ENCODE assay signal across 12 cellular contexts in genomic region chr15:58476525-58477162, GRCh38. TPM values are rescaled to one million over a fixed set of nuclear protein-coding genes. Genes with fewer than 3 reads are reported as not detected.
DNase-seq lines count a peak whose midpoint lies in the region; ATAC-seq and TF ChIP-seq lines count a peak whose summit lies in the region.
"Had no signal": no experiment of that assay in that cellular context is flagged by ENCODE, and none has a peak within 500 bp of the region (broad histone marks: within the 10 kb centered on the region; RNA-seq: fewer than 3 reads in every experiment).

No MANE protein-coding gene starts in this region.

- no peaks in the 10 kb centered on the region for H3K27me3 ChIP-seq in CD4-positive, alpha-beta T cell (ENCODE audit: control insufficient read depth, insufficient read depth, low read length)
- H3K27me3 ChIP-seq in neural progenitor cell = no peaks in the 10 kb centered on the region
- no peaks in the 10 kb centered on the region for H3K27me3 ChIP-seq in osteoblast (ENCODE audit: insufficient read depth, low read length)

- no peak overlapping the region for H3K4me2 ChIP-seq in neural progenitor cell
- H3K4me2 ChIP-seq in osteoblast (ENCODE audit: insufficient read depth, low read length) = no peak overlapping the region

- intact Hi-C loops in CD4-positive, alpha-beta T cell (cut with DNase I, micrococcal nuclease) = no loop called here

- no peak overlapping the region for H3K9ac ChIP-seq in neural progenitor cell

- ATAC-seq in CD4-positive, alpha-beta T cell (ENCODE audit: poor library complexity) = no peak
- ATAC-seq in central memory CD8-positive, alpha-beta T cell (replicated peaks; ENCODE audit: extremely low read depth, poor library complexity, severe bottlenecking) = no peak

- DNase-seq in CD4-positive, alpha-beta T cell = no peak
- DNase-seq in central memory CD8-positive, alpha-beta T cell (ENCODE audit: low spot score in 2 of 2) = no peak
- DNase-seq in neural progenitor cell (ENCODE audit: low spot score) (no peak), NCI-H2171 (lab: John Stamatoyannopoulos, UW) (no peak), osteoblast (ENCODE audit: insufficient read length, low spot score, missing footprints) (no peak), NCI-H774 (lab: John Stamatoyannopoulos, UW) (no peak), nephron progenitor cell (no peak)
- DNase-seq: activated CD4-positive, alpha-beta T cell treated with anti-CD3 and anti-CD28 coated beads, Interleukin-2, amount 50 U/mL, for 48 hours; activated gamma-delta T cell; midbrain; NCI-H510A had no signal

- peak overlapping the region; percentile 47 for H3K27ac Mint-ChIP-seq in CD4-positive, alpha-beta T cell
- H3K27ac Mint-ChIP-seq in central memory CD8-positive, alpha-beta T cell (ENCODE audit: low read depth) = peak overlapping the region; percentile 83
- H3K27ac Mint-ChIP-seq in neural progenitor cell = peak overlapping the region; percentile 21
- H3K27ac Mint-ChIP-seq in nephron progenitor cell = no peak overlapping the region

- H3K36me3 Mint-ChIP-seq in CD4-positive, alpha-beta T cell (ENCODE audit: low read depth) = no peaks in the 10 kb centered on the region
- H3K36me3 Mint-ChIP-seq in central memory CD8-positive, alpha-beta T cell (ENCODE audit: insufficient read depth) = peaks cover 4% of the 10 kb centered on the region
- H3K36me3 Mint-ChIP-seq in neural progenitor cell (peaks cover 2% of the 10 kb centered on the region), nephron progenitor cell (ENCODE audit: low read depth) (no peaks in the 10 kb centered on the region)

- no peaks in the 10 kb centered on the region for H3K9me3 ChIP-seq in CD4-positive, alpha-beta T cell (ENCODE audit: control insufficient read depth, low read length)
- H3K9me3 ChIP-seq in KOPT-K1 (ENCODE audit: insufficient read depth, low read length, poor library complexity, severe bottlenecking) (no peaks in the 10 kb centered on the region), neural progenitor cell (ENCODE audit: low read depth) (no peaks in the 10 kb centered on the region), osteoblast (ENCODE audit: low read depth, low read length) (no peaks in the 10 kb centered on the region)

- peaks cover 34% of the 10 kb centered on the region for H3K4me1 ChIP-seq in neural progenitor cell
- H3K4me1 ChIP-seq in osteoblast (ENCODE audit: insufficient read depth, low read length) = peaks cover 15% of the 10 kb centered on the region

- H2AFZ ChIP-seq in neural progenitor cell (replicated peaks) (peak overlapping the region; percentile 43), osteoblast (ENCODE audit: low read length) (no peak overlapping the region)

- H3K79me2 ChIP-seq in neural progenitor cell (ENCODE audit: low read depth) (no peaks in the 10 kb centered on the region), osteoblast (ENCODE audit: insufficient read depth, low read length) (no peaks in the 10 kb centered on the region)

- TF ChIP-seq CTCF in CD4-positive, alpha-beta T cell (IDR thresholded peaks at IDR 0.05) = no peak
- TF ChIP-seq CTCF in neural progenitor cell (IDR thresholded peaks at IDR 0.05) = no peak
- no peak for TF ChIP-seq CTCF in osteoblast (IDR thresholded peaks at IDR 0.05; ENCODE audit: extremely low read depth, low read depth, low read length)
- no peak for TF ChIP-seq CTCF in nephron progenitor cell (IDR thresholded peaks at IDR 0.05)

- no peaks in the 10 kb centered on the region for H3K9me3 Mint-ChIP-seq in CD4-positive, alpha-beta T cell
- no peaks in the 10 kb centered on the region for H3K9me3 Mint-ChIP-seq in central memory CD8-positive, alpha-beta T cell
- H3K9me3 Mint-ChIP-seq in neural progenitor cell (peaks cover 2% of the 10 kb centered on the region), nephron progenitor cell (no peaks in the 10 kb centered on the region)

- H3K36me3 ChIP-seq in KOPT-K1 (ENCODE audit: insufficient read depth, low read length) = no peaks in the 10 kb centered on the region
- no peaks in the 10 kb centered on the region for H3K36me3 ChIP-seq in neural progenitor cell
- H3K36me3 ChIP-seq in osteoblast (ENCODE audit: insufficient read depth, low read length) = no peaks in the 10 kb centered on the region

- H3K4me3 Mint-ChIP-seq in CD4-positive, alpha-beta T cell = no peak overlapping the region
- no peak overlapping the region for H3K4me3 Mint-ChIP-seq in central memory CD8-positive, alpha-beta T cell
- H3K4me3 Mint-ChIP-seq in neural progenitor cell (peak overlapping the region; percentile 14), nephron progenitor cell (no peak overlapping the region)

- no peaks in the 10 kb centered on the region for H4K20me1 ChIP-seq in neural progenitor cell (ENCODE audit: low read depth)
- no peaks in the 10 kb centered on the region for H4K20me1 ChIP-seq in osteoblast (ENCODE audit: insufficient read depth, low read length)

- POLR2A ChIA-PET in CD4-positive, alpha-beta T cell (lab: Charles Lee) = interaction anchor here (0.9 to 1.2 kb wide), 2 partner anchors 19 to 294 kb away, joined by 3 read pairs; no protein-coding TSS in a partner anchor

- H3K27me3 Mint-ChIP-seq in CD4-positive, alpha-beta T cell = no peaks in the 10 kb centered on the region
- no peaks in the 10 kb centered on the region for H3K27me3 Mint-ChIP-seq in central memory CD8-positive, alpha-beta T cell
- H3K27me3 Mint-ChIP-seq in neural progenitor cell (ENCODE audit: insufficient read depth, low read depth) = peaks cover 13% of the 10 kb centered on the region
- no peaks in the 10 kb centered on the region for H3K27me3 Mint-ChIP-seq in nephron progenitor cell (ENCODE audit: low read depth, poor library complexity)

- H3K4me1 Mint-ChIP-seq in CD4-positive, alpha-beta T cell (ENCODE audit: low read depth) = peaks cover 49% of the 10 kb centered on the region
- H3K4me1 Mint-ChIP-seq in central memory CD8-positive, alpha-beta T cell = peaks cover 61% of the 10 kb centered on the region
- H3K4me1 Mint-ChIP-seq in neural progenitor cell (peaks cover 52% of the 10 kb centered on the region), nephron progenitor cell (peaks cover 45% of the 10 kb centered on the region)

- no peak overlapping the region for H3K27ac ChIP-seq in CD4-positive, alpha-beta T cell (ENCODE audit: low read depth, low read length)
- H3K27ac ChIP-seq in KOPT-K1 (ENCODE audit: low read depth, low read length, poor library complexity, severe bottlenecking) (peak overlapping the region; percentile 98), neural progenitor cell (no peak overlapping the region), osteoblast (ENCODE audit: low read depth, low read length) (no peak overlapping the region)

- CTCF ChIA-PET in CD4-positive, alpha-beta T cell (lab: Charles Lee) = no interaction called here

- peaks cover 6% of the 10 kb centered on the region for H3F3A ChIP-seq in neural progenitor cell (ENCODE audit: low read depth)

- no peak overlapping the region for H3K4me3 ChIP-seq in neural progenitor cell
- H3K4me3 ChIP-seq in osteoblast (ENCODE audit: insufficient read depth, low read length) = no peak overlapping the region

RNA-seq across cellular contexts. Expression of gene LIPC, which starts 44.9 kb away (rescaled TPM):
- 1 to 10 TPM in 1 of 2 experiments, under 1 TPM in 1; 0.61 to 1.2 TPM for total RNA-seq in CD4-positive, alpha-beta T cell
- not detected in 2 replicates for total RNA-seq in neural progenitor cell (ENCODE audit: low replicate concordance)
- total RNA-seq in osteoblast = 1.1 and 2.7 TPM in 2 replicates
